20 cellular contexts compared by ENCODE assay signal in the genomic region with DNA sequence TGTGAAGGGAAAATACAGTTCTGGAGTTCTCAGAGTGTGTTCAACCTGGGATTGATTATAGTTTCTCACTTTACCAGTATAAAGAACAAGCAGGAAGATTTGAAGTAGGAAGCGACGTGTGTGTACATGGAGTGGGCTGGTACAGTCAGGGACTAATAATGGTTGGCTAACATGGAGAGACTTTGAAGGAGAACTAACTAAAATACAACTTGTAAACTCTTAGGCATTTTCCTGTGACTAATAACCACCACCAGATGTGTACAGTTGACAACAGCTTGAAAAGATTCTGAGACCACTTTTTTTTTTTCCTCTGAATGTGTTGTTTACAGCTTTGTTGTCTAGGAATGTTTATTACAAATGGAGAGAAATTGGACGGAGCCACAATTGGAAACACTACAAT. TPM values are rescaled to one million over a fixed set of nuclear protein-coding genes. Genes with fewer than 3 reads are reported as not detected.
DNase-seq lines count a peak whose midpoint lies in the region; ATAC-seq and TF ChIP-seq lines count a peak whose summit lies in the region.
"Had no signal": no experiment of that assay in that cellular context is flagged by ENCODE, and none has a peak within 500 bp of the region (broad histone marks: within the 10 kb centered on the region; RNA-seq: fewer than 3 reads in every experiment).

No MANE protein-coding gene starts in this region.

- H3K27me3 ChIP-seq in IMR-90 (ENCODE audit: control insufficient read depth, insufficient read depth, low read length), result no peaks in the 10 kb centered on the region
- H3K27me3 ChIP-seq: neutrophil, right atrium auricular region had no signal

- H3K23ac ChIP-seq in IMR-90 (ENCODE audit: low read depth, low read length), result no peak overlapping the region

- H3K36me3 ChIP-seq in IMR-90 (ENCODE audit: control insufficient read depth, insufficient read depth, low read length), result no peaks in the 10 kb centered on the region
- H3K36me3 ChIP-seq: neutrophil, right atrium auricular region had no signal

- intact Hi-C loops in IMR-90 (cut with micrococcal nuclease) (no loop called here), posterior cingulate gyrus (cut with DNase I) (no loop called here)

- H2AFZ ChIP-seq in IMR-90 (replicated peaks; ENCODE audit: low read length, poor library complexity), result no peak overlapping the region

- H3K79me1 ChIP-seq in IMR-90 (ENCODE audit: low read depth in 1 of 2, low read length in 2 of 2), result no peaks in the 10 kb centered on the region

- H2BK20ac ChIP-seq in IMR-90 (ENCODE audit: low read depth, low read length), result peak overlapping the region; percentile 2; the same call in 1 of the 2 replicates

- no CpG with 5 or more reads among the region's 3 CpGs for WGBS in IMR-90 (ENCODE audit: extremely low coverage in 2 of 2, insufficient read length in 1 of 2), 2 experiments

- ATAC-seq in IMR-90 (ENCODE audit: low read depth) (peak; percentile 88), HG03039 (IDR thresholded peaks at IDR 0.05; ENCODE audit: unreplicated experiment) (no peak)
- ATAC-seq: A549, left cardiac atrium had no signal

- H2AK9ac ChIP-seq in IMR-90 (replicated peaks; ENCODE audit: low read depth, low read length, poor library complexity), result no peak overlapping the region

- no peaks in the 10 kb centered on the region for H3K9me1 ChIP-seq in IMR-90 (ENCODE audit: insufficient read depth, low read length)

- H3K14ac ChIP-seq in IMR-90 (replicated peaks; ENCODE audit: low read depth, low read length), result 0 out of 2 replicates have a peak overlapping the region, but pooled peaks have one; percentile 33

- H4K20me1 ChIP-seq in IMR-90 (ENCODE audit: insufficient read depth, low read length), result no peaks in the 10 kb centered on the region

- peak overlapping the region; percentile 71; the same call in 1 of the 2 replicates for H3K18ac ChIP-seq in IMR-90 (ENCODE audit: low read depth, low read length)

- no TSS peak for BruUV-seq in IMR-90 (replicated peaks; lab: Mats Ljungman, UMichigan)

- peak overlapping the region; percentile 51; the same call in 1 of the 2 replicates for H3K4me2 ChIP-seq in IMR-90 (ENCODE audit: low read depth, low read length)
- H3K4me2 ChIP-seq: A549 had no signal

- no peak overlapping the region; the same call in 1 of the 2 replicates for H3K56ac ChIP-seq in IMR-90 (ENCODE audit: extremely low read depth, insufficient read depth, low read length)

- H4K5ac ChIP-seq in IMR-90 (ENCODE audit: low read depth, low read length), result peak overlapping the region; percentile 61; the same call in 1 of the 2 replicates

- dilution Hi-C loops in IMR-90 (cut with HindIII; ENCODE audit: low sequenced_read_pairs, unreplicated experiment), result no loop called here

- H2BK5ac ChIP-seq in IMR-90 (ENCODE audit: low read depth, low read length, poor library complexity, severe bottlenecking), result peak overlapping the region; percentile 86

- no peak overlapping the region for H3K27ac ChIP-seq in IMR-90 (ENCODE audit: insufficient read depth, low read length)
- H3K27ac ChIP-seq: A549, neutrophil, right atrium auricular region had no signal

- H2BK120ac ChIP-seq in IMR-90 (ENCODE audit: low read depth, low read length), result peak overlapping the region; percentile 39; the same call in 1 of the 2 replicates

- DNase-seq in AG09309 (ENCODE audit: low read depth) (peak; percentile 76), IMR-90 (peak; percentile 89), choroid plexus epithelial cell (ENCODE audit: low read depth) (peak; percentile 66), iris pigment epithelial cell (ENCODE audit: low read depth) (peak; percentile 76), NCI-H1105 treated with DMSO at 0.1 percent for 48 hours (lab: John Stamatoyannopoulos, UW) (no peak), HPDE6-E6E7 (ENCODE audit: extremely low spot score) (no peak), posterior cingulate gyrus (no peak)
- DNase-seq: activated B cell treated with CpG ODN at 0.5 μM for 24 hours, amniotic stem cell, left cardiac atrium, NCI-H2081, NCI-H526, SHP77 had no signal

- H3K4me1 ChIP-seq in IMR-90 (ENCODE audit: control insufficient read depth, insufficient read depth, low read length), result peaks cover 2% of the 10 kb centered on the region; the same call in 1 of the 2 replicates
- H3K4me1 ChIP-seq: A549, right atrium auricular region had no signal

- H3K4me3 ChIP-seq in AG09309 (ENCODE audit: control insufficient read depth, low read depth, low read length), result no peak overlapping the region
- H3K4me3 ChIP-seq in IMR-90 (ENCODE audit: insufficient read depth, low read depth, low read length), result no peak overlapping the region
- no peak overlapping the region for H3K4me3 ChIP-seq in choroid plexus epithelial cell (ENCODE audit: low read depth, low read length)
- H3K4me3 ChIP-seq: A549, right atrium auricular region had no signal

- no peak overlapping the region for H4K91ac ChIP-seq in IMR-90 (ENCODE audit: insufficient read depth, low read depth, low read length)

- CTCF ChIA-PET in IMR-90 (lab: Yijun Ruan, JAX), result interaction anchor here (0.5 to 0.6 kb wide), 2 partner anchors 10 to 61 kb away, joined by 3 read pairs; no protein-coding TSS in a partner anchor

- no peak overlapping the region for H2BK15ac ChIP-seq in IMR-90 (ENCODE audit: low read depth, low read length)

- TF ChIP-seq CTCF in AG09309 (IDR thresholded peaks at IDR 0.05; ENCODE audit: control insufficient read depth, insufficient read depth, low read depth, low read length, missing control alignments), result no peak
- TF ChIP-seq CTCF in IMR-90 (conservative IDR thresholded peaks at IDR 0.05; ENCODE audit: low read depth, low read length), result no peak
- TF ChIP-seq CTCF in choroid plexus epithelial cell (conservative IDR thresholded peaks at IDR 0.05; ENCODE audit: low read depth, low read length), result no peak

- H4K8ac ChIP-seq in IMR-90 (ENCODE audit: low read depth in 2 of 2, low read length in 2 of 2), result peak overlapping the region in 1 of 2 experiments; percentile 60; a peak in 1 of 4 replicates

- no peak overlapping the region for H3K9ac ChIP-seq in IMR-90 (ENCODE audit: low read depth, low read length)

- POLR2A ChIA-PET in IMR-90 (lab: Charles Lee; ENCODE audit: unreplicated experiment), result interaction anchor here (0.6 kb wide), 2 partner anchors 92 to 358 kb away, joined by 3 read pairs; no protein-coding TSS in a partner anchor

- H3K9me3 ChIP-seq in IMR-90 (ENCODE audit: control insufficient read depth, insufficient read depth, low read length), result no peaks in the 10 kb centered on the region
- H3K9me3 ChIP-seq: A549, neutrophil had no signal

- H3K4ac ChIP-seq in IMR-90 (ENCODE audit: low read depth, low read length), result no peak overlapping the region

- in situ Hi-C loops in IMR-90 (cut with MboI; ENCODE audit: low sequenced_read_pairs), result no loop called here

- H2AK5ac ChIP-seq in IMR-90 (ENCODE audit: low read depth, low read length), result no peak overlapping the region

- no peak for TF ChIP-seq RAD21 in IMR-90 (IDR thresholded peaks at IDR 0.05; ENCODE audit: low read length)

- no peak for TF ChIP-seq POLR2A in IMR-90 (IDR thresholded peaks at IDR 0.05; ENCODE audit: low read depth, low read length)

TF ChIP-seq in IMR-90, 13 proteins besides CTCF, POLR2A, EP300 and RAD21:
- TF ChIP-seq MXI1 (IDR thresholded peaks at IDR 0.05; ENCODE audit: borderline replicate concordance, low read depth, low read length), result no peak
- TF ChIP-seq NFE2L2 (IDR thresholded peaks at IDR 0.05; ENCODE audit: low read depth, low read length), result no peak
- TF ChIP-seq FOS (IDR thresholded peaks at IDR 0.05; ENCODE audit: low read depth, low read length), result peak; percentile 19; the same call in 1 of the 2 replicates
- no peak for TF ChIP-seq RFX5 (IDR thresholded peaks at IDR 0.05; ENCODE audit: low read depth, low read length)
- no peak for TF ChIP-seq MAZ (IDR thresholded peaks at IDR 0.05; ENCODE audit: borderline replicate concordance, low read depth, low read length)
- no peak for TF ChIP-seq SMC3 (IDR thresholded peaks at IDR 0.05; ENCODE audit: low read depth, low read length)
- TF ChIP-seq RCOR1 (IDR thresholded peaks at IDR 0.05; ENCODE audit: insufficient replicate concordance, low read length), result no peak
- TF ChIP-seq MAFK (IDR thresholded peaks at IDR 0.05; ENCODE audit: low read depth, low read length), result no peak

RNA-seq across cellular contexts. Expression of a gene that starts 58.3 kb away (rescaled TPM):
- 31.9 and 32.6 TPM in 2 replicates for total RNA-seq in IMR-90 (2012; rRNA removed)
- 31.5 and 44.7 TPM in 2 replicates for polyA plus RNA-seq in IMR-90 (2012; rRNA removed)
- 4.5 and 6.2 TPM in 2 replicates for polyA plus RNA-seq in IMR-90 (2012; cell fraction: cytosol; rRNA removed)
- 1.9 and 29.5 TPM in 2 replicates for polyA plus RNA-seq in IMR-90 (2012; cell fraction: nucleus; rRNA removed; ENCODE audit: low replicate concordance)
- total RNA-seq: activated B cell treated with CpG ODN at 0.5 μM for 24 hours; activated CD8-positive, alpha-beta memory T cell treated with anti-CD3 and anti-CD28 coated beads for 36 hours; activated T-helper 2 cell treated with anti-CD3 and anti-CD28 coated beads, Interferon-gamma antibody, Interleukin-2, Interleukin-4, amounts not matched to agents 10 μg/mL and 5 μg/mL and 100 μg/mL, durations not matched to agents 14 hours and 24 hours and 36 hours; T-helper 1 cell treated with Interleukin-12 subunit alpha and Interleukin-12 subunit beta and Interleukin-4 antibody, amounts not matched to agents 30 ng/mL and 1 ng/mL, for 36 hours had no signal

Comparison
In these comparisons a context has a peak if more than half of its experiments do, and no peak if none do; other contexts are left out.
1. DNase-seq: peak in AG09309 (single experiment), IMR-90 (single experiment), choroid plexus epithelial cell (single experiment) and iris pigment epithelial cell (single experiment); none in NCI-H1105 treated with DMSO at 0.1 percent for 48 hours (single experiment), HPDE6-E6E7 (single experiment) and posterior cingulate gyrus (0 of 10).